ENCODE assay signal across 17 cellular contexts in genomic region chr2:227125506-227125905, GRCh38. TPM values are rescaled to one million over a fixed set of nuclear protein-coding genes. Genes with fewer than 3 reads are reported as not detected.
DNase-seq lines count a peak whose midpoint lies in the region; ATAC-seq, FAIRE-seq and TF ChIP-seq lines count a peak whose summit lies in the region.
"Had no signal": no experiment of that assay in that cellular context is flagged by ENCODE, and none has a peak within 500 bp of the region (broad histone marks: within the 10 kb centered on the region; RNA-seq: fewer than 3 reads in every experiment).

No MANE protein-coding gene starts in this region.

- no peak for TF ChIP-seq POLR2A in A549 (IDR thresholded peaks at IDR 0.05; ENCODE audit: low read length)

- no peaks in the 10 kb centered on the region for H3K9me3 ChIP-seq in A549
- no peaks in the 10 kb centered on the region for H3K9me3 ChIP-seq in Panc1 (ENCODE audit: control insufficient read depth, insufficient read depth, low read depth, low read length)
- H3K9me3 ChIP-seq: BLaER1 treated with 17β-estradiol and CSF1 and Interleukin-3, amounts not matched to agents 10 nM and 100 nM; gastrocnemius medialis had no signal

- ATAC-seq in A549 (peak; percentile 64 to 76; a peak in 4 of 6 replicates), Panc1 (peak; percentile 73), HG02610 (IDR thresholded peaks at IDR 0.05; ENCODE audit: unreplicated experiment) (no peak)
- ATAC-seq: activated naive CD8-positive, alpha-beta T cell treated with anti-CD3 and anti-CD28 coated beads, Interleukin-2, amount 50 U/mL, for 24 hours; gastrocnemius medialis had no signal

- in situ Hi-C loops in Panc1 (cut with HindIII; ENCODE audit: low pct_unique_long_range_greater_than_20kb, low sequenced_read_pairs): no loop called here

- CTCF ChIA-PET in A549 (lab: Yijun Ruan, JAX): interaction anchor here (0.6 to 13.3 kb wide), 4 partner anchors 37 to 281 kb away, joined by 3 to 159 read pairs (median 4); no protein-coding TSS in a partner anchor
- CTCF ChIA-PET in Panc1 (lab: Charles Lee): interaction anchor here (0.5 to 1.0 kb wide), 2 partner anchors 33 to 113 kb away, joined by 3 to 4 read pairs; no protein-coding TSS in a partner anchor

- 65% methylated on average over 5 of the region's 5 CpGs for WGBS in A549 (ENCODE audit: missing lambda C conversion rate)

- peaks cover 2% of the 10 kb centered on the region; the same call in 1 of the 2 replicates for H3K27me3 ChIP-seq in Panc1 (ENCODE audit: control insufficient read depth, insufficient read depth, low read length)
- H3K27me3 ChIP-seq: BLaER1 treated with 17β-estradiol and CSF1 and Interleukin-3, amounts not matched to agents 10 nM and 100 nM; gastrocnemius medialis had no signal

- TF ChIP-seq RAD21 in A549 (conservative IDR thresholded peaks at IDR 0.05 in 1 of 2, IDR thresholded peaks at IDR 0.05 in 1 of 2): peak in 1 of 2 experiments; percentile 14; a peak in 1 of 5 replicates

- intact Hi-C loops in Panc1 (cut with micrococcal nuclease; ENCODE audit: unreplicated experiment): no loop called here

- TF ChIP-seq CTCF in A549 (IDR thresholded peaks at IDR 0.05) (no peak), GM12874 (IDR thresholded peaks at IDR 0.05; ENCODE audit: insufficient read depth, low read depth, low read length) (peak; percentile 13; the same call in 1 of the 2 replicates), Panc1 (IDR thresholded peaks at IDR 0.05) (peak; percentile 72), fibroblast of mammary gland (conservative IDR thresholded peaks at IDR 0.05; ENCODE audit: control insufficient read depth, insufficient read depth, low read depth, low read length) (peak; percentile 16)

- no TSS peak for BruUV-seq in Panc1 (replicated peaks; lab: Mats Ljungman, UMichigan)

- TF ChIP-seq EP300 in A549 (IDR thresholded peaks at IDR 0.05): no peak

- H3K4me2 ChIP-seq in A549: no peak overlapping the region
- H3K4me2 ChIP-seq: BLaER1 treated with 17β-estradiol and CSF1 and Interleukin-3, amounts not matched to agents 10 nM and 100 nM had no signal

- H3K4me3 ChIP-seq in A549: no peak overlapping the region
- no peak overlapping the region for H3K4me3 ChIP-seq in Panc1 (ENCODE audit: low read depth in 2 of 2, low read length in 2 of 2)
- no peak overlapping the region for H3K4me3 ChIP-seq in fibroblast of mammary gland (ENCODE audit: control insufficient read depth, low read depth, low read length)
- H3K4me3 ChIP-seq: BLaER1 treated with 17β-estradiol and CSF1 and Interleukin-3, amounts not matched to agents 10 nM and 100 nM; gastrocnemius medialis had no signal

- peaks cover 6% of the 10 kb centered on the region for H3K4me1 ChIP-seq in A549
- no peaks in the 10 kb centered on the region for H3K4me1 ChIP-seq in Panc1 (ENCODE audit: control insufficient read depth, insufficient read depth, low read length)
- H3K4me1 ChIP-seq: BLaER1 treated with 17β-estradiol and CSF1 and Interleukin-3, amounts not matched to agents 10 nM and 100 nM had no signal

- POLR2A ChIA-PET in A549 (lab: Yijun Ruan, JAX) (no interaction called here), Panc1 (lab: Charles Lee) (no interaction called here)

- DNase-seq in A549 (ENCODE audit: low read depth in 1 of 2, low spot score in 1 of 2) (peak in 1 of 2 experiments; percentile 31), Panc1 (ENCODE audit: low read depth, low spot score) (no peak), fibroblast of mammary gland (ENCODE audit: low read depth) (no peak), GM19238 (ENCODE audit: insufficient read length, low spot score) (no peak), NCI-H1105 treated with DMSO at 0.1 percent for 48 hours (lab: John Stamatoyannopoulos, UW) (no peak), putamen (ENCODE audit: low spot score) (no peak)
- DNase-seq: activated naive CD8-positive, alpha-beta T cell treated with anti-CD3 and anti-CD28 coated beads, Interleukin-2, amount 50 U/mL, for 24 hours; dermis blood vessel endothelial cell; EL; gastrocnemius medialis; KG1; NCI-H2081 treated with DMSO at 0.1 percent for 48 hours; stimulated activated CD4-positive, alpha-beta T cell treated with anti-CD3 and anti-CD28 coated beads, Interleukin-2, amount 100 ng/mL, for 48 hours; stimulated activated naive CD4-positive, alpha-beta T cell had no signal

- no peak for FAIRE-seq in A549 (lab: Jason Lieb, UNC)

- no peaks in the 10 kb centered on the region for H3K36me3 ChIP-seq in Panc1 (ENCODE audit: control insufficient read depth, insufficient read depth, low read length)
- H3K36me3 ChIP-seq: BLaER1 treated with 17β-estradiol and CSF1 and Interleukin-3, amounts not matched to agents 10 nM and 100 nM had no signal

- H3K27ac ChIP-seq in A549 (no peak overlapping the region), Panc1 (ENCODE audit: low read length) (no peak overlapping the region)
- H3K27ac ChIP-seq: BLaER1 treated with 17β-estradiol and CSF1 and Interleukin-3, amounts not matched to agents 10 nM and 100 nM; gastrocnemius medialis had no signal

TF ChIP-seq in A549, 52 proteins besides CTCF, POLR2A, EP300 and RAD21 (continues in another document):
- TF ChIP-seq, protein P1, sequence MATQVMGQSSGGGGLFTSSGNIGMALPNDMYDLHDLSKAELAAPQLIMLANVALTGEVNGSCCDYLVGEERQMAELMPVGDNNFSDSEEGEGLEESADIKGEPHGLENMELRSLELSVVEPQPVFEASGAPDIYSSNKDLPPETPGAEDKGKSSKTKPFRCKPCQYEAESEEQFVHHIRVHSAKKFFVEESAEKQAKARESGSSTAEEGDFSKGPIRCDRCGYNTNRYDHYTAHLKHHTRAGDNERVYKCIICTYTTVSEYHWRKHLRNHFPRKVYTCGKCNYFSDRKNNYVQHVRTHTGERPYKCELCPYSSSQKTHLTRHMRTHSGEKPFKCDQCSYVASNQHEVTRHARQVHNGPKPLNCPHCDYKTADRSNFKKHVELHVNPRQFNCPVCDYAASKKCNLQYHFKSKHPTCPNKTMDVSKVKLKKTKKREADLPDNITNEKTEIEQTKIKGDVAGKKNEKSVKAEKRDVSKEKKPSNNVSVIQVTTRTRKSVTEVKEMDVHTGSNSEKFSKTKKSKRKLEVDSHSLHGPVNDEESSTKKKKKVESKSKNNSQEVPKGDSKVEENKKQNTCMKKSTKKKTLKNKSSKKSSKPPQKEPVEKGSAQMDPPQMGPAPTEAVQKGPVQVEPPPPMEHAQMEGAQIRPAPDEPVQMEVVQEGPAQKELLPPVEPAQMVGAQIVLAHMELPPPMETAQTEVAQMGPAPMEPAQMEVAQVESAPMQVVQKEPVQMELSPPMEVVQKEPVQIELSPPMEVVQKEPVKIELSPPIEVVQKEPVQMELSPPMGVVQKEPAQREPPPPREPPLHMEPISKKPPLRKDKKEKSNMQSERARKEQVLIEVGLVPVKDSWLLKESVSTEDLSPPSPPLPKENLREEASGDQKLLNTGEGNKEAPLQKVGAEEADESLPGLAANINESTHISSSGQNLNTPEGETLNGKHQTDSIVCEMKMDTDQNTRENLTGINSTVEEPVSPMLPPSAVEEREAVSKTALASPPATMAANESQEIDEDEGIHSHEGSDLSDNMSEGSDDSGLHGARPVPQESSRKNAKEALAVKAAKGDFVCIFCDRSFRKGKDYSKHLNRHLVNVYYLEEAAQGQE (IDR thresholded peaks at IDR 0.05): no peak
- TF ChIP-seq FOSB (CRISPR knock-in tag; IDR thresholded peaks at IDR 0.05) (no peak), KDM5A (IDR thresholded peaks at IDR 0.05) (no peak), RFX5 (IDR thresholded peaks at IDR 0.05) (no peak), HOXB5 (CRISPR knock-in tag; IDR thresholded peaks at IDR 0.05) (no peak), HOXB13 (CRISPR knock-in tag; IDR thresholded peaks at IDR 0.05; ENCODE audit: low read depth) (no peak), NPAS2 (CRISPR knock-in tag; IDR thresholded peaks at IDR 0.05; ENCODE audit: borderline replicate concordance) (no peak), JUN (IDR thresholded peaks at IDR 0.05) (no peak), MYC (IDR thresholded peaks at IDR 0.05; ENCODE audit: borderline replicate concordance, low read length) (no peak), TP53 (CRISPR knock-in tag; IDR thresholded peaks at IDR 0.05) (no peak), EHF (CRISPR knock-in tag; IDR thresholded peaks at IDR 0.05) (no peak), ZFP36 (IDR thresholded peaks at IDR 0.05; ENCODE audit: borderline replicate concordance, partially characterized antibody) (no peak)
- TF ChIP-seq, protein P2, sequence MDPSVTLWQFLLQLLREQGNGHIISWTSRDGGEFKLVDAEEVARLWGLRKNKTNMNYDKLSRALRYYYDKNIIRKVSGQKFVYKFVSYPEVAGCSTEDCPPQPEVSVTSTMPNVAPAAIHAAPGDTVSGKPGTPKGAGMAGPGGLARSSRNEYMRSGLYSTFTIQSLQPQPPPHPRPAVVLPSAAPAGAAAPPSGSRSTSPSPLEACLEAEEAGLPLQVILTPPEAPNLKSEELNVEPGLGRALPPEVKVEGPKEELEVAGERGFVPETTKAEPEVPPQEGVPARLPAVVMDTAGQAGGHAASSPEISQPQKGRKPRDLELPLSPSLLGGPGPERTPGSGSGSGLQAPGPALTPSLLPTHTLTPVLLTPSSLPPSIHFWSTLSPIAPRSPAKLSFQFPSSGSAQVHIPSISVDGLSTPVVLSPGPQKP (IDR thresholded peaks at IDR 0.05; ENCODE audit: low read depth, low read length): no peak
- TF ChIP-seq, protein P3, sequence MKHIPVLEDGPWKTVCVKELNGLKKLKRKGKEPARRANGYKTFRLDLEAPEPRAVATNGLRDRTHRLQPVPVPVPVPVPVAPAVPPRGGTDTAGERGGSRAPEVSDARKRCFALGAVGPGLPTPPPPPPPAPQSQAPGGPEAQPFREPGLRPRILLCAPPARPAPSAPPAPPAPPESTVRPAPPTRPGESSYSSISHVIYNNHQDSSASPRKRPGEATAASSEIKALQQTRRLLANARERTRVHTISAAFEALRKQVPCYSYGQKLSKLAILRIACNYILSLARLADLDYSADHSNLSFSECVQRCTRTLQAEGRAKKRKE (CRISPR knock-in tag; IDR thresholded peaks at IDR 0.05; ENCODE audit: low read depth): no peak

RNA-seq across cellular contexts. Expression of gene COL4A4, which starts 38.5 kb away (rescaled TPM):
- polyA plus RNA-seq in A549 (2011; rRNA removed) (6.8 and 7.1 TPM in 2 replicates), A549 (2017; fragmentation: RNase III; extraction: RNeasy Plus Mini Kit Qiagen cat#74134 plus additional on column Dnase treatment) (1.4 to 2.2 TPM (median 1.7 TPM) in 3 replicates)
- polyA plus RNA-seq in A549 (2012; cell fraction: cytosol; rRNA removed): 1.0 and 1.2 TPM in 2 replicates
- 3.7 and 4.7 TPM in 2 replicates for polyA plus RNA-seq in A549 (2012; cell fraction: nucleus; rRNA removed)
- 4.6 and 5.5 TPM in 2 replicates for polyA minus RNA-seq in A549 (2011; rRNA and poly(A)+ RNA removed)
- total RNA-seq in Panc1 (2021; ENCODE audit: unreplicated experiment): 0.13 TPM
- polyA plus RNA-seq in Panc1 (2012; ENCODE audit: insufficient read length): 0.02 TPM

RNA-seq across cellular contexts. Expression of gene COL4A3, which starts 38.9 kb away (rescaled TPM):
- polyA plus RNA-seq in A549 (2011; rRNA removed) (6.8 and 7.4 TPM in 2 replicates), A549 (2017; fragmentation: RNase III; extraction: RNeasy Plus Mini Kit Qiagen cat#74134 plus additional on column Dnase treatment) (1.5 to 2.1 TPM (median 1.8 TPM) in 3 replicates)
- 0.58 and 0.63 TPM in 2 replicates for polyA plus RNA-seq in A549 (2012; cell fraction: cytosol; rRNA removed)
- polyA plus RNA-seq in A549 (2012; cell fraction: nucleus; rRNA removed): 4.8 and 6.5 TPM in 2 replicates
- polyA minus RNA-seq in A549 (2011; rRNA and poly(A)+ RNA removed): 6.0 and 7.0 TPM in 2 replicates
- 0.18 TPM for total RNA-seq in Panc1 (2021; ENCODE audit: unreplicated experiment)
- polyA plus RNA-seq in Panc1 (2012; ENCODE audit: insufficient read length): not detected
